8 cellular contexts compared by ENCODE assay signal in genomic region chr4:242121-242848, GRCh38.
A peak's percentile ranks its signal among the peaks of the same experiment; 100 is the strongest.
DNase-seq lines count a peak whose midpoint lies in the region.

No MANE protein-coding gene starts in this region.

- no peak overlapping the region for H3K27ac ChIP-seq in effector memory CD4-positive, alpha-beta T cell (ENCODE audit: insufficient read depth, low read length, poor library complexity, severe bottlenecking)

- H3K36me3 Mint-ChIP-seq in activated CD4-positive, alpha-beta memory T cell treated with anti-CD3 and anti-CD28 coated beads for 36 hours = no peaks in the 10 kb centered on the region

- no peaks in the 10 kb centered on the region for H3K9me3 ChIP-seq in effector memory CD4-positive, alpha-beta T cell (ENCODE audit: control insufficient read depth, low read length)

- H3K27ac Mint-ChIP-seq in activated CD4-positive, alpha-beta memory T cell treated with anti-CD3 and anti-CD28 coated beads for 36 hours = peak overlapping the region; percentile 82

- H3K9me3 Mint-ChIP-seq in activated CD4-positive, alpha-beta memory T cell treated with anti-CD3 and anti-CD28 coated beads for 36 hours = peaks cover 4% of the 10 kb centered on the region

- H3K4me3 Mint-ChIP-seq in activated CD4-positive, alpha-beta memory T cell treated with anti-CD3 and anti-CD28 coated beads for 36 hours = peak overlapping the region; percentile 84

- intact Hi-C loops in activated CD4-positive, alpha-beta memory T cell treated with anti-CD3 and anti-CD28 coated beads for 36 hours (cut with micrococcal nuclease) = loop anchor here (10.0 kb wide), 1 partner anchor 93 kb away; the partner anchor contains the start of gene ZNF141

- DNase-seq in COLO668 (lab: John Stamatoyannopoulos, UW; ENCODE audit: unreplicated experiment) (peak; percentile 22), H7 (peak; percentile 30), NCI-H2196 (lab: John Stamatoyannopoulos, UW; ENCODE audit: unreplicated experiment) (peak; percentile 70), midbrain (lab: John Stamatoyannopoulos, UW) (peak; percentile 86), amniotic stem cell (lab: John Stamatoyannopoulos, UW) (no peak)
- DNase-seq in activated CD4-positive, alpha-beta memory T cell treated with anti-CD3 and anti-CD28 coated beads for 36 hours = peak; percentile 81
- peak; percentile 44 to 60 (median 46) for DNase-seq in effector memory CD4-positive, alpha-beta T cell
- peak; percentile 24 to 39 for DNase-seq in stimulated activated CD8-positive, alpha-beta memory T cell treated with anti-CD3 and anti-CD28 coated beads, Interleukin-2, amount 100 ng/mL, for 48 hours (ENCODE audit: low read depth in 2 of 2)

- POLR2A ChIA-PET in activated CD4-positive, alpha-beta memory T cell treated with anti-CD3 and anti-CD28 coated beads for 36 hours (lab: Charles Lee) = no interaction called here

- no peak overlapping the region for H3K4me3 ChIP-seq in H7 (ENCODE audit: insufficient read depth, low read depth, low read length)
- peak overlapping the region; percentile 50 for H3K4me3 ChIP-seq in effector memory CD4-positive, alpha-beta T cell (ENCODE audit: insufficient read depth, low read depth, low read length, poor library complexity, severe bottlenecking)

- H3K36me3 ChIP-seq in H7 (replicated peaks; ENCODE audit: control insufficient read depth, insufficient read depth, low read length) = no peaks in the 10 kb centered on the region
- no peaks in the 10 kb centered on the region for H3K36me3 ChIP-seq in effector memory CD4-positive, alpha-beta T cell (ENCODE audit: control insufficient read depth, insufficient read depth, low read length)

- H3K27me3 ChIP-seq in H7 (ENCODE audit: control insufficient read depth, insufficient read depth, low read length) = no peaks in the 10 kb centered on the region
- no peaks in the 10 kb centered on the region for H3K27me3 ChIP-seq in effector memory CD4-positive, alpha-beta T cell (replicated peaks; ENCODE audit: control insufficient read depth, insufficient read depth, low read length, poor library complexity, severe bottlenecking)

- CTCF ChIA-PET in activated CD4-positive, alpha-beta memory T cell treated with anti-CD3 and anti-CD28 coated beads for 36 hours (lab: Charles Lee) = interaction anchor here (1.2 to 1.6 kb wide), 5 partner anchors 10 to 214 kb away, joined by 3 to 9 read pairs (median 4); no protein-coding TSS in a partner anchor

- no peaks in the 10 kb centered on the region for H3K4me1 ChIP-seq in effector memory CD4-positive, alpha-beta T cell (ENCODE audit: control insufficient read depth, insufficient read depth, low read length, poor library complexity, severe bottlenecking)

- no peaks in the 10 kb centered on the region for H3K27me3 Mint-ChIP-seq in activated CD4-positive, alpha-beta memory T cell treated with anti-CD3 and anti-CD28 coated beads for 36 hours

- peaks cover 7% of the 10 kb centered on the region for H3K4me1 Mint-ChIP-seq in activated CD4-positive, alpha-beta memory T cell treated with anti-CD3 and anti-CD28 coated beads for 36 hours (ENCODE audit: low read depth)
